ENCODE assay signal across 9 cellular contexts in genomic region chr17:74738051-74738996, GRCh38. TPM values are rescaled to one million over a fixed set of nuclear protein-coding genes. Genes with fewer than 3 reads are reported as not detected.
A peak's percentile ranks its signal among the peaks of the same experiment; 100 is the strongest.
DNase-seq lines count a peak whose midpoint lies in the region; ATAC-seq and TF ChIP-seq lines count a peak whose summit lies in the region.
"Had no signal": no experiment of that assay in that cellular context is flagged by ENCODE, and none has a peak within 500 bp of the region (broad histone marks: within the 10 kb centered on the region; RNA-seq: fewer than 3 reads in every experiment).

No MANE protein-coding gene starts in this region.

- H3K27me3 ChIP-seq in iPS DF 6.9 (ENCODE audit: control insufficient read depth, insufficient read depth, low read length) (no peaks in the 10 kb centered on the region), foreskin keratinocyte (peaks cover 60% of the 10 kb centered on the region)

- no CpG with 5 or more reads among the region's 16 CpGs for WGBS in iPS DF 6.9 (ENCODE audit: insufficient coverage, insufficient read length)

- H3K36me3 ChIP-seq in iPS DF 6.9 (ENCODE audit: control insufficient read depth, insufficient read depth, low read length): no peaks in the 10 kb centered on the region

- H3K27ac ChIP-seq in iPS DF 6.9 (ENCODE audit: low read length) (no peak overlapping the region), foreskin keratinocyte (no peak overlapping the region)

- 0 out of 2 replicates have a peak, but pooled peaks cover 3% of the 10 kb centered on the region for H3K4me1 ChIP-seq in iPS DF 6.9 (ENCODE audit: control insufficient read depth, insufficient read depth, low read length)
- no peaks in the 10 kb centered on the region for H3K4me1 ChIP-seq in foreskin keratinocyte

- TF ChIP-seq CTCF in foreskin keratinocyte (conservative IDR thresholded peaks at IDR 0.05): no peak

- no peaks in the 10 kb centered on the region for H3K9me3 ChIP-seq in iPS DF 6.9 (ENCODE audit: control insufficient read depth, insufficient read depth, low read length)

- H3K4me3 ChIP-seq in iPS DF 6.9 (ENCODE audit: low read length): peak overlapping the region; percentile 59; the same call in 1 of the 2 replicates

- DNase-seq in CD1c-positive myeloid dendritic cell (ENCODE audit: extremely low spot score) (peak; percentile 34), NCI-H1694 treated with DMSO at 0.1 percent for 48 hours (lab: John Stamatoyannopoulos, UW) (peak; percentile 7), iPS DF 6.9 (ENCODE audit: low read depth, low spot score) (no peak), foreskin keratinocyte (no peak), DMS79 treated with DMSO at 0.1 percent for 48 hours (lab: John Stamatoyannopoulos, UW) (no peak)
- DNase-seq in activated CD8-positive, alpha-beta memory T cell treated with anti-CD3 and anti-CD28 coated beads, Interleukin-2, amount 50 U/mL, for 4 hours: peak; percentile 72
- DNase-seq in stimulated activated CD8-positive, alpha-beta memory T cell treated with anti-CD3 and anti-CD28 coated beads, Interleukin-15, amount 100 ng/mL, for 48 hours (ENCODE audit: low read depth in 2 of 2): peak; percentile 76 to 79

- peak; percentile 49 for ATAC-seq in GM21390 (IDR thresholded peaks at IDR 0.05; ENCODE audit: unreplicated experiment)
- ATAC-seq in foreskin keratinocyte: no peak

RNA-seq across cellular contexts. Expression of gene RAB37, which starts 1.3 kb away (rescaled TPM):
- total RNA-seq in foreskin keratinocyte: not detected in 2 replicates
- polyA plus RNA-seq in foreskin keratinocyte: not detected in 2 replicates
- total RNA-seq: epithelial cell of proximal tubule had no signal

RNA-seq across cellular contexts. Expression of gene NHERF1, which starts 10.1 kb away (rescaled TPM):
- total RNA-seq in foreskin keratinocyte: 53.8 and 73.9 TPM in 2 replicates
- polyA plus RNA-seq in foreskin keratinocyte: 67.8 and 95.0 TPM in 2 replicates

RNA-seq across cellular contexts. Expression of gene CD300LF, which starts 25.6 kb away (rescaled TPM):
- not detected in 2 replicates for total RNA-seq in foreskin keratinocyte
- polyA plus RNA-seq in foreskin keratinocyte: not detected in 2 replicates
- total RNA-seq: epithelial cell of proximal tubule had no signal

RNA-seq across cellular contexts. Expression of gene NAT9, which starts 37.8 kb away (rescaled TPM):
- total RNA-seq in foreskin keratinocyte: 29.3 and 34.2 TPM in 2 replicates
- 32.4 and 35.0 TPM in 2 replicates for polyA plus RNA-seq in foreskin keratinocyte

Comparison
In these comparisons a context has a peak if more than half of its experiments do, and no peak if none do; other contexts are left out.
1. DNase-seq: peak in CD1c-positive myeloid dendritic cell (single experiment), NCI-H1694 treated with DMSO at 0.1 percent for 48 hours (single experiment), activated CD8-positive, alpha-beta memory T cell treated with anti-CD3 and anti-CD28 coated beads, Interleukin-2, amount 50 U/mL, for 4 hours (single experiment) and stimulated activated CD8-positive, alpha-beta memory T cell treated with anti-CD3 and anti-CD28 coated beads, Interleukin-15, amount 100 ng/mL, for 48 hours (2 of 2); none in iPS DF 6.9 (single experiment), foreskin keratinocyte (0 of 2) and DMS79 treated with DMSO at 0.1 percent for 48 hours (single experiment).